12 cellular contexts compared by ENCODE assay signal in genomic region chr7:107125475-107125874, GRCh38. TPM values are rescaled to one million over a fixed set of nuclear protein-coding genes. Genes with fewer than 3 reads are reported as not detected.
DNase-seq lines count a peak whose midpoint lies in the region; ATAC-seq and TF ChIP-seq lines count a peak whose summit lies in the region.
"Had no signal": no experiment of that assay in that cellular context is flagged by ENCODE, and none has a peak within 500 bp of the region (broad histone marks: within the 10 kb centered on the region; RNA-seq: fewer than 3 reads in every experiment).

No MANE protein-coding gene starts in this region.

- TF ChIP-seq CTCF in left lung (IDR thresholded peaks at IDR 0.05) = no peak

- H3K4me3 ChIP-seq in left lung = no peak overlapping the region

- no peaks in the 10 kb centered on the region for H3K27me3 ChIP-seq in left lung
- H3K27me3 ChIP-seq: upper lobe of left lung had no signal

- H3K27ac ChIP-seq in left lung = no peak overlapping the region
- H3K27ac ChIP-seq: epithelial cell of prostate had no signal

- intact Hi-C loops in left lung (cut with DNase I) = no loop called here

- no peaks in the 10 kb centered on the region for H3K36me3 ChIP-seq in left lung
- H3K36me3 ChIP-seq: upper lobe of left lung had no signal

- DNase-seq in DMS153 treated with DMSO at 0.1 percent for 48 hours (lab: John Stamatoyannopoulos, UW; ENCODE audit: unreplicated experiment) = peak; percentile 84
- peak; percentile 91 for DNase-seq in NCI-H1092 (lab: John Stamatoyannopoulos, UW)
- DNase-seq in NCI-H774 (lab: John Stamatoyannopoulos, UW) = peak; percentile 77
- DNase-seq in left lung = no peak
- DNase-seq in ACHN = no peak
- DNase-seq: hypothalamus, midbrain, retina, upper lobe of left lung had no signal

- no peaks in the 10 kb centered on the region for H3K9me3 ChIP-seq in left lung
- H3K9me3 ChIP-seq: upper lobe of left lung had no signal

- H3K4me1 ChIP-seq in left lung = peaks cover 0 to 5% of the 10 kb centered on the region in 2 donors
- H3K4me1 ChIP-seq: upper lobe of left lung had no signal

- peak; percentile 72 for ATAC-seq in left lung
- no peak for ATAC-seq in HG03175 (IDR thresholded peaks at IDR 0.05; ENCODE audit: unreplicated experiment)
- ATAC-seq in HG03565 (IDR thresholded peaks at IDR 0.05; ENCODE audit: unreplicated experiment) = no peak

- in situ Hi-C loops in ACHN (cut with HindIII; ENCODE audit: low pct_ligation_motif_present, low pct_unique_long_range_greater_than_20kb, low sequenced_read_pairs) = no loop called here

RNA-seq across cellular contexts. Expression of gene HBP1, which starts 43.3 kb away (rescaled TPM):
- 10 to 100 TPM; 47.9 to 68.8 TPM for total RNA-seq in left lung

Comparison
In these comparisons a context has a peak if more than half of its experiments do, and no peak if none do; other contexts are left out.
1. DNase-seq: peak in DMS153 treated with DMSO at 0.1 percent for 48 hours (single experiment), NCI-H1092 (single experiment) and NCI-H774 (single experiment); none in left lung (0 of 2) and ACHN (single experiment).